20 cellular contexts compared by ENCODE assay signal in genomic region chr4:173852775-173853174, GRCh38.
"Had no signal": no experiment of that assay in that cellular context is flagged by ENCODE, and none has a peak within 500 bp of the region (broad histone marks: within the 10 kb centered on the region; RNA-seq: fewer than 3 reads in every experiment).

No MANE protein-coding gene starts in this region.

- H3K9me3 ChIP-seq: left lung, right lobe of liver, suprapubic skin, thyroid gland, vagina had no signal

- H3K27ac ChIP-seq: left lung, neural progenitor cell, parathyroid adenoma, right lobe of liver, suprapubic skin, thyroid gland, vagina had no signal

- ATAC-seq: effector memory CD8-positive, alpha-beta T cell; left cardiac atrium; left lung; naive thymus-derived CD4-positive, alpha-beta T cell; right lobe of liver; stimulated activated naive B cell treated with anti-CD40 and anti-IgM and Interleukin-4, amounts not matched to agents 10 μg/mL and 1 μg/mL and 100 μg/mL, for 72 hours had no signal

- H3K4me2 ChIP-seq: neural progenitor cell had no signal

- H3K27me3 ChIP-seq: left lung, neural progenitor cell, right lobe of liver, suprapubic skin, thyroid gland, vagina had no signal

- H2AFZ ChIP-seq: neural progenitor cell, parathyroid adenoma had no signal

- H3K4me3 ChIP-seq: left lung, neural progenitor cell, right lobe of liver, suprapubic skin, thyroid gland, vagina had no signal

- H3K4me1 ChIP-seq: left lung, neural progenitor cell, parathyroid adenoma, right lobe of liver, suprapubic skin, thyroid gland, vagina had no signal

- DNase-seq: cortex of kidney; effector memory CD8-positive, alpha-beta T cell; head of caudate nucleus; left cardiac atrium; left lung; mammary epithelial cell; mesendoderm; midbrain; naive thymus-derived CD4-positive, alpha-beta T cell; right lobe of liver; small intestine; stimulated activated CD4-positive, alpha-beta T cell treated with anti-CD3 and anti-CD28 coated beads, Interleukin-15, amount 100 ng/mL, for 24 hours; stimulated activated CD4-positive, alpha-beta T cell treated with anti-CD3 and anti-CD28 coated beads, Interleukin-2, amount 100 ng/mL, for 48 hours; stimulated activated naive B cell treated with anti-CD40 and anti-IgM and Interleukin-4, amounts not matched to agents 10 μg/mL and 1 μg/mL and 100 μg/mL, for 72 hours; thyroid gland; trophoblast cell had no signal

- H3K9ac ChIP-seq: neural progenitor cell, parathyroid adenoma had no signal

- H3K79me2 ChIP-seq: parathyroid adenoma had no signal

- H3K36me3 ChIP-seq: left lung, neural progenitor cell, right lobe of liver, suprapubic skin, thyroid gland, vagina had no signal
